24 cellular contexts compared by ENCODE assay signal in genomic region chr1:37456614-37457013, GRCh38.
"Had no signal": no experiment of that assay in that cellular context is flagged by ENCODE, and none has a peak within 500 bp of the region (broad histone marks: within the 10 kb centered on the region; RNA-seq: fewer than 3 reads in every experiment).

No MANE protein-coding gene starts in this region.

- ATAC-seq: esophagus mucosa; gastrocnemius medialis; mucosa of descending colon; natural killer cell treated with Interleukin-12 subunit alpha and Interleukin-12 subunit beta and Interleukin-15 and Interleukin-18, amount 100 ng/mL, for 72 hours; pancreas; right lobe of liver had no signal

- H3K36me3 Mint-ChIP-seq: mesothelial cell of epicardium; naive B cell; natural killer cell treated with Interleukin-12 subunit alpha and Interleukin-12 subunit beta and Interleukin-15 and Interleukin-18, amount 100 ng/mL, for 72 hours had no signal

- H3K4me3 Mint-ChIP-seq: endodermal cell; mesothelial cell of epicardium; natural killer cell treated with Interleukin-12 subunit alpha and Interleukin-12 subunit beta and Interleukin-15 and Interleukin-18, amount 100 ng/mL, for 72 hours; neural crest cell had no signal

- H3K27ac ChIP-seq: neutrophil, pancreas, right lobe of liver, thoracic aorta, tibial nerve, upper lobe of left lung had no signal

- H3K4me3 ChIP-seq: gastrocnemius medialis, lung, mucosa of descending colon, pancreas, right lobe of liver, thoracic aorta, tibial nerve, upper lobe of left lung had no signal

- H3K27ac Mint-ChIP-seq: endodermal cell; mesothelial cell of epicardium; natural killer cell treated with Interleukin-12 subunit alpha and Interleukin-12 subunit beta and Interleukin-15 and Interleukin-18, amount 100 ng/mL, for 72 hours had no signal

- H3K27me3 ChIP-seq: gastrocnemius medialis, neutrophil, pancreas, right lobe of liver, tibial nerve, upper lobe of left lung had no signal

- H3K27me3 Mint-ChIP-seq: natural killer cell treated with Interleukin-12 subunit alpha and Interleukin-12 subunit beta and Interleukin-15 and Interleukin-18, amount 100 ng/mL, for 72 hours had no signal

- H3K4me1 ChIP-seq: right lobe of liver had no signal

- H3K9me3 ChIP-seq: gastrocnemius medialis, mucosa of descending colon, neutrophil, pancreas, right lobe of liver, thoracic aorta, tibial nerve, upper lobe of left lung had no signal

- H3K9me3 Mint-ChIP-seq: endodermal cell; mesothelial cell of epicardium; naive B cell; natural killer cell treated with Interleukin-12 subunit alpha and Interleukin-12 subunit beta and Interleukin-15 and Interleukin-18, amount 100 ng/mL, for 72 hours; neural crest cell had no signal

- H3K4me1 Mint-ChIP-seq: mesothelial cell of epicardium had no signal

- H3K36me3 ChIP-seq: gastrocnemius medialis, neutrophil, pancreas, right lobe of liver, tibial nerve, upper lobe of left lung had no signal

- DNase-seq: effector CD8-positive, alpha-beta T cell; endodermal cell; foreskin fibroblast; gastrocnemius medialis; head of caudate nucleus; mesenchymal stem cell; mucosa of descending colon; naive B cell; pancreas; right lobe of liver; small intestine; stimulated activated CD4-positive, alpha-beta T cell treated with anti-CD3 and anti-CD28 coated beads, Interleukin-15, amount 100 ng/mL, for 24 hours; stimulated activated CD4-positive, alpha-beta T cell treated with anti-CD3 and anti-CD28 coated beads, Interleukin-2, amount 100 ng/mL, for 48 hours; stimulated activated naive CD4-positive, alpha-beta T cell; substantia nigra; upper lobe of left lung had no signal
